In the genomic region with DNA sequence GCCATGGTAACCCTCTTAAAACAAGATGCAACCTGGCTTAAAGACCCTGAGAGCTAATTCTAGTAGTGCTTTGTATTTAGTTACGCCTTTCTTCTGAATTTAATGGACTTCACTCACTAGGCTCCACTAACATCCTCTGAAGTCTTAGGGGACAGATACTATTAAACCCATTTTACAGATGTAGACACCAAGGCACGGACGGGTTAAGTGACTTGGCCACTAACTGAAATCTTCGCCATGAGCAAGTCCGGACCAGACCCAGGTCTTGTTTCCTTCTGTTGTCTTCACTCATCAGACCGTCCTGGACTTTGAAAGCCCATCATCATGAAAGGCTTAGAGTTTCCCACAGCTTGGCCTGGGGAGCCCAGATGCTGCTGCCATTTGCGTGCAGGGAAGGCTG, we compare ENCODE assay signal across 19 cellular contexts.
"Had no signal": no experiment of that assay in that cellular context is flagged by ENCODE, and none has a peak within 500 bp of the region (broad histone marks: within the 10 kb centered on the region; RNA-seq: fewer than 3 reads in every experiment).

No MANE protein-coding gene starts in this region.

- H3K79me2 ChIP-seq: hepatocyte, parathyroid adenoma had no signal

- ATAC-seq: gastroesophageal sphincter; sciatic nerve; stimulated activated naive CD8-positive, alpha-beta T cell treated with anti-CD3 and anti-CD28 coated beads, Interleukin-15, Interleukin-2, amounts not matched to agents 100 U/mL and 50 U/mL, for 24 hours had no signal

- H3K9ac ChIP-seq: parathyroid adenoma had no signal

- H3K4me2 ChIP-seq: hepatocyte, smooth muscle cell had no signal

- H3K4me3 ChIP-seq: gastroesophageal sphincter, heart left ventricle, hepatocyte, lung, smooth muscle cell, testis, tibial artery had no signal

- H3K9me3 ChIP-seq: testis, tibial artery had no signal

- H2AFZ ChIP-seq: hepatocyte, parathyroid adenoma had no signal

- FAIRE-seq: colon, kidney had no signal

- H3K27me3 ChIP-seq: foreskin keratinocyte, gastroesophageal sphincter, heart left ventricle, hepatocyte, testis, tibial artery had no signal

- H3K27ac ChIP-seq: epithelial cell of prostate, foreskin keratinocyte, gastroesophageal sphincter, heart left ventricle, hepatocyte, parathyroid adenoma, testis, tibial artery had no signal

- H3K4me1 ChIP-seq: foreskin keratinocyte, gastroesophageal sphincter, testis, tibial artery had no signal

- DNase-seq: effector CD8-positive, alpha-beta T cell; endodermal cell; foreskin keratinocyte; heart left ventricle; stimulated activated CD4-positive, alpha-beta T cell treated with anti-CD3 and anti-CD28 coated beads, Interleukin-2, amount 100 ng/mL, for 24 hours; stimulated activated CD4-positive, alpha-beta T cell treated with anti-CD3 and anti-CD28 coated beads, Interleukin-4, amount 100 ng/mL, for 24 hours; stimulated activated naive CD8-positive, alpha-beta T cell treated with anti-CD3 and anti-CD28 coated beads, Interleukin-15, Interleukin-2, amounts not matched to agents 100 U/mL and 50 U/mL, for 24 hours; substantia nigra; testis; tibial artery had no signal
